8 cellular contexts compared by ENCODE assay signal in the genomic region with DNA sequence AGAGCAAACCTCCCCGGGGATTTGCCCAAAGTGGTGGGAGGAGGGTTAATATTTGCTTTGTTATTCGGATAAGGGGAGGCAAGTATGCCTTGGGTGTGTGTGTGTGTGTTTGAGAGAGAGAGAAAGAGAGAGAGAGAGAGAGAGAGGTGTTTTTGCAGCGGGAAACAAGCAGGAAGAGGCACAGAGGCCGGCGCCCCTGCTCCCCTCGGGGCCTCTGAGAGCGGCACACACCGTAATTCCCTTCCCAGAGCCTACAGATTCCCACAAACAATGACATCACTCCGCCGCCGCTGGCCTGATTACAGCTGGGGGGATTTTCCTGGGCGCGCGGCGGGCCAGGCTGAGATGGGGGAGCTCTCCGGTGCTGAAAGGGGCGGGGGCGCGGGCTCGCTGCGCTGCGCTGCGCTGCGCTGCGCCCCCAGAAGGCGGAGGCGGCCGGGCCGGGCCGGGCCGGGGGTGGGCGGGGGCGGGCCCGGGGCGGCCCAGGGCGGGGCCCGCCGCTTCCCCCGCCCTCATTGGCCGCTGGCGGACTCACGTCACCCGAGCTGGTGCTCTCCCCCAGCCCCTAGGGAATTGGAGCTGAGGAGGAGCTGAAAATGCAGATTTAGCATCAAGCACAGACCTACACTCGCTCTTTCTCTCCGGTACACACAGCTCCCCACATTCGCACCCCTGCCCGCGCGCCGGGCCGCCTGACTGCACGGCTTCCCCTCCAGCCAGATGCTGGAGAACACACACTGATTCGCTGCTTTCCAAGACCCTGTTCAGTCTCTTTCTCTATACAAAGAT. TPM values are rescaled to one million over a fixed set of nuclear protein-coding genes. Genes with fewer than 3 reads are reported as not detected.
DNase-seq lines count a peak whose midpoint lies in the region; ATAC-seq, FAIRE-seq and TF ChIP-seq lines count a peak whose summit lies in the region.
"Had no signal": no experiment of that assay in that cellular context is flagged by ENCODE, and none has a peak within 500 bp of the region (broad histone marks: within the 10 kb centered on the region; RNA-seq: fewer than 3 reads in every experiment).

A gene with protein sequence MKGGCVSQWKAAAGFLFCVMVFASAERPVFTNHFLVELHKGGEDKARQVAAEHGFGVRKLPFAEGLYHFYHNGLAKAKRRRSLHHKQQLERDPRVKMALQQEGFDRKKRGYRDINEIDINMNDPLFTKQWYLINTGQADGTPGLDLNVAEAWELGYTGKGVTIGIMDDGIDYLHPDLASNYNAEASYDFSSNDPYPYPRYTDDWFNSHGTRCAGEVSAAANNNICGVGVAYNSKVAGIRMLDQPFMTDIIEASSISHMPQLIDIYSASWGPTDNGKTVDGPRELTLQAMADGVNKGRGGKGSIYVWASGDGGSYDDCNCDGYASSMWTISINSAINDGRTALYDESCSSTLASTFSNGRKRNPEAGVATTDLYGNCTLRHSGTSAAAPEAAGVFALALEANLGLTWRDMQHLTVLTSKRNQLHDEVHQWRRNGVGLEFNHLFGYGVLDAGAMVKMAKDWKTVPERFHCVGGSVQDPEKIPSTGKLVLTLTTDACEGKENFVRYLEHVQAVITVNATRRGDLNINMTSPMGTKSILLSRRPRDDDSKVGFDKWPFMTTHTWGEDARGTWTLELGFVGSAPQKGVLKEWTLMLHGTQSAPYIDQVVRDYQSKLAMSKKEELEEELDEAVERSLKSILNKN (plus strand): TSS at position 631 of the 789 bp plus-strand sequence. CDS start 266 bp downstream, outside the sequence.

- H3K27me3 ChIP-seq in HUES64 (ENCODE audit: insufficient read depth, low read length) (peaks cover 57% of the 10 kb centered on the region), RWPE2 (ENCODE audit: insufficient read depth, poor library complexity, severe bottlenecking) (peaks cover 89% of the 10 kb centered on the region)

- no peak for DNase-seq in RWPE2 (ENCODE audit: low spot score)
- DNase-seq in fibroblast of the aortic adventitia (ENCODE audit: low read depth): peak; percentile 15
- DNase-seq in nephron progenitor cell: peak; percentile 93
- DNase-seq in GM12891 (ENCODE audit: insufficient read length, low spot score): no peak

- H3K36me3 ChIP-seq in HUES64 (ENCODE audit: insufficient read depth, low read length) (no peaks in the 10 kb centered on the region), RWPE2 (ENCODE audit: low read depth) (no peaks in the 10 kb centered on the region)

- peak within 1 kb of the TSS; percentile 84 for H3K4me3 Mint-ChIP-seq in nephron progenitor cell

- ATAC-seq in RWPE2 (ENCODE audit: low read depth) (peak; percentile 63; the same call in 2 of the 3 replicates), GM18519 (IDR thresholded peaks at IDR 0.05; ENCODE audit: low FRiP score, unreplicated experiment) (no peak), HG02623 (IDR thresholded peaks at IDR 0.05; ENCODE audit: unreplicated experiment) (no peak)

- H3K4me1 ChIP-seq in HUES64 (ENCODE audit: insufficient read depth, low read length) (peaks cover 25% of the 10 kb centered on the region), RWPE2 (ENCODE audit: insufficient read depth, poor library complexity, severe bottlenecking) (no peaks in the 10 kb centered on the region)

- FAIRE-seq in GM12891 (lab: Jason Lieb, UNC): no peak

- H3K27me3 Mint-ChIP-seq in nephron progenitor cell (ENCODE audit: low read depth, poor library complexity): peaks cover 80% of the 10 kb centered on the region

- under 1% methylated on average over 47 of the region's 53 CpGs for WGBS in HUES64

- no peak within 1 kb of the TSS for H3K27ac Mint-ChIP-seq in nephron progenitor cell

- peak within 1 kb of the TSS; percentile 60 for H3K4me3 ChIP-seq in HUES64 (ENCODE audit: low read length)
- no peak within 1 kb of the TSS for H3K4me3 ChIP-seq in RWPE2 (ENCODE audit: severe bottlenecking)
- peak within 1 kb of the TSS; percentile 22 for H3K4me3 ChIP-seq in fibroblast of the aortic adventitia (ENCODE audit: low read depth, low read length)

- H3K9me3 ChIP-seq in HUES64 (ENCODE audit: insufficient read depth, low read depth, low read length): no peaks in the 10 kb centered on the region
- H3K9me3 ChIP-seq in RWPE2 (ENCODE audit: severe bottlenecking): no peaks in the 10 kb centered on the region

- no peak within 1 kb of the TSS for H3K9ac ChIP-seq in HUES64 (ENCODE audit: low read depth, low read length)

- no peaks in the 10 kb centered on the region for H3K36me3 Mint-ChIP-seq in nephron progenitor cell (ENCODE audit: low read depth)

- peaks cover 12% of the 10 kb centered on the region for H3K9me3 Mint-ChIP-seq in nephron progenitor cell

- TF ChIP-seq CTCF in RWPE2 (IDR thresholded peaks at IDR 0.05; ENCODE audit: poor library complexity, severe bottlenecking): no peak
- TF ChIP-seq CTCF in fibroblast of the aortic adventitia (IDR thresholded peaks at IDR 0.05; ENCODE audit: insufficient read depth, low read length): no peak
- TF ChIP-seq CTCF in nephron progenitor cell (IDR thresholded peaks at IDR 0.05): no peak

- peaks cover 40% of the 10 kb centered on the region for H3K4me1 Mint-ChIP-seq in nephron progenitor cell

- H3K27ac ChIP-seq in HUES64 (ENCODE audit: low read depth, low read length) (no peak within 1 kb of the TSS), RWPE2 (ENCODE audit: poor library complexity, severe bottlenecking) (no peak within 1 kb of the TSS)

- no peak for TF ChIP-seq POLR2A in GM12891 (IDR thresholded peaks at IDR 0.05; ENCODE audit: low read depth, low read length)

TF ChIP-seq in GM12891, 5 proteins besides CTCF, POLR2A, EP300 and RAD21:
- TF ChIP-seq SPI1 (IDR thresholded peaks at IDR 0.05; ENCODE audit: low read depth, low read length) (no peak), POU2F2 (IDR thresholded peaks at IDR 0.05; ENCODE audit: low read depth, low read length) (no peak), PAX5 (IDR thresholded peaks at IDR 0.05; ENCODE audit: insufficient read depth, low read length, severe bottlenecking) (no peak), TAF1 (IDR thresholded peaks at IDR 0.05; ENCODE audit: low read depth, low read length) (no peak), POLR2AphosphoS5 (IDR thresholded peaks at IDR 0.05; ENCODE audit: low read depth, low read length) (no peak)

RNA-seq across cellular contexts. Expression of the gene that starts here (rescaled TPM):
- polyA plus RNA-seq in HUES64 (2013, experiment 1 of 2): 1.8 TPM
- polyA plus RNA-seq in HUES64 (2013, experiment 2 of 2): 2.9 TPM
- not detected in 2 replicates for total RNA-seq in fibroblast of the aortic adventitia (ENCODE audit: low replicate concordance)
- polyA plus RNA-seq in GM12891 (2012; ENCODE audit: low read depth, missing spikeins): not detected
- total RNA-seq: T-helper 1 cell treated with Interleukin-12 subunit alpha and Interleukin-12 subunit beta and Interleukin-4 antibody, amounts not matched to agents 30 ng/mL and 1 ng/mL, for 36 hours had no signal

Comparison
In these comparisons a context has a peak if more than half of its experiments do, and no peak if none do; other contexts are left out.
1. Peak in DNase-seq and H3K4me3 ChIP-seq in fibroblast of the aortic adventitia; RNA of the gene not detected or under 1 TPM.